Comparison of ENCODE assay signal across 8 cellular contexts in the genomic region with DNA sequence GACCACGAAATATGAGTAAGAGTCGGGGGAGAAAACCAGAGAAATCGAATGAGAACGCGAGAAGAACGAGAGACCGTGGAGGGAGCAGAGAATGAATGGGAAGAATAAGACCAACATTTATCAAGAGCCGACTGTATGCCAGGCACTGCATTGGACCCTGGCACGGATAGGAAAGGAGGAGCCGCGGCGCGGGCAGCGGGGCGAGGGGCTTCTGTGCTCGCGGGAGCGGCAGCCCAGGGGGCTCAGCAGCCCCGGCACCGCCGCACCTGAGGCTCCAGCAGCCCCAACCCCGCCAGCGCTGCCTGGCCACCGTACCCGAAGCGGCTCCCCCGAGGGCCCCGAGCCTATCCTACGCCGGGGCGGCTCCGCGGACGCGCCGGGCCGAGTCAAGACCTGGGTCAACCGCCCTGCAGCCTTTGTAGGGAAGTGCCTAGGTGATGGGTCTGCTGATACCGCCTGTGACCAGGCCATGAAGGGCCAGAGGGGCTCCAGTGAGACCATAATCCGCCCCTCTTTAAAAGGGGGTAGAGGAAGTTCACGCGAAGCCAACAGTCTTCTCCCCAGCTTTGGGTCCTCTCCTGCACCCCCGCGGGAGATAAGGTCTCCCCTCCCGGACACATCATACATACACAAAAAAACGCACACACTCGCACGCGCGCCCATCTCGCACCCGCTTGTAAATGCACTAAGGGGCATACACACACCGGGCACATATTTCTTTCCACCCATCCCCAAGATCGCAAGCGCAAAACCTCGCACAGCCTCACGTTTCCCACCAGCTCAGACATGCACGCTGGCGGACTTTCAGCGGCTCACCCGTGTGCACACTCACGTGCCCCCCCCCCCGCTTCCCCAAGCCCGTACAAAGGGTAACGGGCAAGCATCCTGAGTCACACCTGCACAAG. TPM values are rescaled to one million over a fixed set of nuclear protein-coding genes. Genes with fewer than 3 reads are reported as not detected.
DNase-seq lines count a peak whose midpoint lies in the region; ATAC-seq, FAIRE-seq and TF ChIP-seq lines count a peak whose summit lies in the region.

No MANE protein-coding gene starts in this region.

- DNase-seq in Caki2 (ENCODE audit: low read depth), result peak; percentile 16
- peak; percentile 26 for DNase-seq in activated naive CD4-positive, alpha-beta T cell treated with Interleukin-2 at 50 U/mL for 16 hours
- DNase-seq in kidney, result peak; percentile 83
- no peak for DNase-seq in stomach
- DNase-seq in D341Med (ENCODE audit: low spot score), result no peak

- H3F3A ChIP-seq in Loucy (ENCODE audit: low read depth), result no peaks in the 10 kb centered on the region

- peak overlapping the region; percentile 98 for H2AFZ ChIP-seq in Loucy (ENCODE audit: low read length)

- H3K9me2 ChIP-seq in Loucy (replicated peaks; ENCODE audit: low read depth, low read length), result no peaks in the 10 kb centered on the region

- no peaks in the 10 kb centered on the region for H3K79me2 ChIP-seq in Loucy (ENCODE audit: insufficient read depth, low read length)

- H3K27me3 ChIP-seq in Loucy (ENCODE audit: insufficient read depth, low read length, poor library complexity, severe bottlenecking) (no peaks in the 10 kb centered on the region), stomach (peaks cover 4 to 61% (median 36%) of the 10 kb centered on the region in 3 donors)

- H3K4me3 ChIP-seq in Loucy (ENCODE audit: low read length, poor library complexity, severe bottlenecking) (peak overlapping the region; percentile 80), kidney (ENCODE audit: low read length in 2 of 2) (peak overlapping the region; percentile 42 to 54), stomach (peak overlapping the region; percentile 42 to 57 (median 50))

- H3K4me1 ChIP-seq in Loucy (ENCODE audit: insufficient read depth, low read length, poor library complexity, severe bottlenecking), result peaks cover 44% of the 10 kb centered on the region
- H3K4me1 ChIP-seq in kidney (ENCODE audit: control insufficient read depth in 1 of 2, insufficient read depth in 1 of 2, low read depth in 1 of 2, low read length in 2 of 2), result peaks cover 9 to 19% of the 10 kb centered on the region in 2 donors
- H3K4me1 ChIP-seq in stomach, result peaks cover 36 to 45% (median 43%) of the 10 kb centered on the region in 4 donors

- TF ChIP-seq EP300 in stomach (IDR thresholded peaks at IDR 0.05), result no peak

- in situ Hi-C loops in Caki2 (cut with HindIII; ENCODE audit: low pct_unique_long_range_greater_than_20kb, low sequenced_read_pairs), result no loop called here

- H3K9me3 ChIP-seq in Loucy (ENCODE audit: insufficient read depth, low read depth, low read length) (no peaks in the 10 kb centered on the region), kidney (ENCODE audit: control insufficient read depth in 1 of 2, low read length in 2 of 2) (no peaks in the 10 kb centered on the region), stomach (no peaks in the 10 kb centered on the region)

- H3K4me2 ChIP-seq in Loucy (ENCODE audit: low read depth, low read length, poor library complexity, severe bottlenecking), result peak overlapping the region; percentile 83

- H4K20me1 ChIP-seq in Loucy (ENCODE audit: insufficient read depth, low read length, poor library complexity, severe bottlenecking), result no peaks in the 10 kb centered on the region

- H3K9ac ChIP-seq in Loucy (ENCODE audit: low read depth, low read length, poor library complexity, severe bottlenecking), result peak overlapping the region; percentile 64
- no peak overlapping the region for H3K9ac ChIP-seq in kidney (ENCODE audit: low read length in 2 of 2)

- 1 to 2% (median 1%) methylated on average over 43 to 65 of the region's 65 CpGs for WGBS in stomach, 5 donors

- no peak for FAIRE-seq in kidney (lab: Jason Lieb, UNC)

- no peaks in the 10 kb centered on the region for H3K36me3 ChIP-seq in Loucy (ENCODE audit: insufficient read depth, low read length)
- H3K36me3 ChIP-seq in kidney (ENCODE audit: control insufficient read depth in 1 of 2, insufficient read depth in 2 of 2, low read length in 2 of 2), result no peaks in the 10 kb centered on the region
- H3K36me3 ChIP-seq in stomach, result no peaks in the 10 kb centered on the region

- TF ChIP-seq CTCF in Loucy (conservative IDR thresholded peaks at IDR 0.05; ENCODE audit: low read length) (no peak), kidney (IDR thresholded peaks at IDR 0.05; ENCODE audit: borderline replicate concordance, extremely low read depth, insufficient read depth) (no peak), stomach (IDR thresholded peaks at IDR 0.05) (no peak)

- intact Hi-C loops in kidney (cut with DNase I) (loop anchor here (5.0 kb wide), 1 partner anchor 183 kb away; no protein-coding TSS in a partner anchor), stomach (cut with DNase I; ENCODE audit: low total_unique reads) (loop anchor here (10.0 kb wide), 1 partner anchor 115 kb away; no protein-coding TSS in a partner anchor)

- H3K27ac ChIP-seq in kidney (ENCODE audit: low read depth in 2 of 2, low read length in 2 of 2) (no peak overlapping the region), stomach (peak overlapping the region in 1 of 5 donors; percentile 27)

- ATAC-seq in HG03280 (IDR thresholded peaks at IDR 0.05; ENCODE audit: unreplicated experiment) (no peak), GM21367 (IDR thresholded peaks at IDR 0.05; ENCODE audit: unreplicated experiment) (no peak)

- no peak for TF ChIP-seq POLR2A in stomach (IDR thresholded peaks at IDR 0.05)

RNA-seq across cellular contexts. Expression of a gene that starts 1.0 kb away (rescaled TPM):
- total RNA-seq in Caki2 (2014; rRNA removed; shearing (Covaris generic); ENCODE audit: low replicate concordance), result not detected in 2 replicates
- total RNA-seq in kidney (2.6 TPM), stomach (1 to 10 TPM in 2 of 5 donors, not detected in 3; 3.9 to 8.1 TPM)
- polyA plus RNA-seq in kidney (ENCODE audit: insufficient read depth, low read depth, low replicate concordance) (5.5 TPM), stomach (under 1 TPM; 0.75 to 0.78 (median 0.76) TPM)

RNA-seq across cellular contexts. Expression of a gene that starts 32.4 kb away (rescaled TPM):
- total RNA-seq in Caki2 (2014; rRNA removed; shearing (Covaris generic); ENCODE audit: low replicate concordance), result 0.41 and 0.67 TPM in 2 replicates
- 39.8 TPM for total RNA-seq in kidney
- polyA plus RNA-seq in kidney (ENCODE audit: insufficient read depth, low read depth, low replicate concordance), result 6.0 TPM
- total RNA-seq in stomach, result 10 to 100 TPM in 3 of 5 donors, 1 to 10 TPM in 2; 1.2 to 81.7 (median 10.5) TPM
- polyA plus RNA-seq in stomach, result 10 to 100 TPM; 10.2 to 22.8 (median 15.0) TPM

RNA-seq across cellular contexts. Expression of a gene that starts 56.1 kb away (rescaled TPM):
- not detected in 2 replicates for total RNA-seq in Caki2 (2014; rRNA removed; shearing (Covaris generic); ENCODE audit: low replicate concordance)
- total RNA-seq in kidney (4.1 TPM), stomach (10 to 100 TPM; 10.5 to 38.4 (median 18.5) TPM)
- polyA plus RNA-seq in kidney (ENCODE audit: insufficient read depth, low read depth, low replicate concordance) (16.6 TPM), stomach (10 to 100 TPM; 16.0 to 24.6 (median 19.7) TPM)

Comparison
In these comparisons a context has a peak if more than half of its experiments do, and no peak if none do; other contexts are left out.
1. DNase-seq: peak in Caki2 (single experiment), activated naive CD4-positive, alpha-beta T cell treated with Interleukin-2 at 50 U/mL for 16 hours (single experiment) and kidney (single experiment); none in stomach (single experiment) and D341Med (single experiment).
2. Peak in every context shown above with its lines, with median percentiles within 50 percentile points of each other: H3K4me3 ChIP-seq.